In genomic region chr7:4775281-4776159, GRCh38 we compare ENCODE assay signal across 8 cellular contexts. TPM values are rescaled to one million over a fixed set of nuclear protein-coding genes. Genes with fewer than 3 reads are reported as not detected.
A peak's percentile ranks its signal among the peaks of the same experiment; 100 is the strongest.
DNase-seq lines count a peak whose midpoint lies in the region; ATAC-seq and TF ChIP-seq lines count a peak whose summit lies in the region.

AP5Z1 (plus strand) TSS chr7:4775623; CDS start chr7:4775716, 93 bp downstream.

- no peaks in the 10 kb centered on the region for H3K9me3 Mint-ChIP-seq in type B pancreatic cell

- DNase-seq in NCI-H146 (lab: John Stamatoyannopoulos, UW) (peak; percentile 96), amniotic epithelial cell (ENCODE audit: low read depth) (peak; percentile 94), heart left ventricle (peak; percentile 96 to 98 (median 98)), posterior cingulate gyrus (peak; percentile 96 to 100 (median 98)), type B pancreatic cell (ENCODE audit: extremely low spot score, unreplicated experiment) (peak; percentile 92)

- H3K4me3 ChIP-seq in heart left ventricle: peak within 1 kb of the TSS; percentile 75 to 100 (median 88)

- peaks cover 20% of the 10 kb centered on the region for H3K4me1 Mint-ChIP-seq in type B pancreatic cell (ENCODE audit: unreplicated experiment)

- no peaks in the 10 kb centered on the region for H3K27me3 ChIP-seq in heart left ventricle

- peak; percentile 90 for TF ChIP-seq POLR2A in GM15510 (IDR thresholded peaks at IDR 0.05; ENCODE audit: borderline replicate concordance, extremely low read depth, insufficient read length)
- TF ChIP-seq POLR2A in heart left ventricle (IDR thresholded peaks at IDR 0.05): peak; percentile 26 to 89

- peak within 1 kb of the TSS; percentile 98 for H3K27ac Mint-ChIP-seq in type B pancreatic cell

- peak within 1 kb of the TSS; percentile 98 for H3K4me3 Mint-ChIP-seq in type B pancreatic cell

- H3K4me1 ChIP-seq in heart left ventricle: peaks cover 0 to 41% (median 28%) of the 10 kb centered on the region in 12 donors

- WGBS in heart left ventricle, 4 donors: 0 to 1% (median 0%) methylated on average over 22 to 70 of the region's 70 CpGs

- H3K9me3 ChIP-seq in heart left ventricle: no peaks in the 10 kb centered on the region

- H3K36me3 Mint-ChIP-seq in type B pancreatic cell: no peaks in the 10 kb centered on the region

- TF ChIP-seq CTCF in heart left ventricle (IDR thresholded peaks at IDR 0.05): no peak
- no peak for TF ChIP-seq CTCF in type B pancreatic cell (conservative IDR thresholded peaks at IDR 0.05)

- H3K36me3 ChIP-seq in heart left ventricle: peaks cover 0 to 16% (median 7%) of the 10 kb centered on the region in 9 donors

- intact Hi-C loops in T-helper 1 cell treated with Interleukin-12 subunit alpha and Interleukin-12 subunit beta and Interleukin-4 antibody, amounts not matched to agents 30 ng/mL and 1 ng/mL, for 36 hours (cut with micrococcal nuclease): loop anchor here (1.0 to 2.0 kb wide), 6 partner anchors 17 to 133 kb away; no protein-coding TSS in a partner anchor
- intact Hi-C loops in heart left ventricle (cut with DNase I): no loop called here
- intact Hi-C loops in posterior cingulate gyrus (cut with DNase I): loop anchor here (1.0 to 10.0 kb wide), 2 partner anchors 134 to 1471 kb away; partner anchors contain the start of gene SDK1

- H3K27ac ChIP-seq in heart left ventricle: peak within 1 kb of the TSS; percentile 85 to 98 (median 92)

- no peaks in the 10 kb centered on the region for H3K27me3 Mint-ChIP-seq in type B pancreatic cell

- peak; percentile 86 for ATAC-seq in HG02870 (IDR thresholded peaks at IDR 0.05; ENCODE audit: unreplicated experiment)
- ATAC-seq in heart left ventricle: peak; percentile 94 to 99 (median 97)

RNA-seq across cellular contexts. Expression of gene AP5Z1, which starts in this region (rescaled TPM):
- 82.3 and 86.1 TPM in 2 replicates for total RNA-seq in T-helper 1 cell treated with Interleukin-12 subunit alpha and Interleukin-12 subunit beta and Interleukin-4 antibody, amounts not matched to agents 30 ng/mL and 1 ng/mL, for 36 hours
- total RNA-seq in heart left ventricle (10 to 100 TPM in 7 of 9 donors, 1 to 10 TPM in 2; 8.4 to 31.9 (median 12.0) TPM), type B pancreatic cell (ENCODE audit: low replicate concordance) (36.9 and 53.2 TPM in 2 replicates)
- 10 to 100 TPM; 14.9 to 17.3 TPM for polyA plus RNA-seq in heart left ventricle

Comparison
In these comparisons a context has a peak if more than half of its experiments do, and no peak if none do; other contexts are left out.
1. Peak in every context shown above with its lines: DNase-seq, ATAC-seq, H3K4me3 ChIP-seq and H3K27ac ChIP-seq.
2. intact Hi-C loops: an anchor here in T-helper 1 cell treated with Interleukin-12 subunit alpha and Interleukin-12 subunit beta and Interleukin-4 antibody, amounts not matched to agents 30 ng/mL and 1 ng/mL, for 36 hours (1.0 to 2.0 kb wide) and posterior cingulate gyrus (1.0 to 10.0 kb wide); none called in heart left ventricle.